Comparison of ENCODE assay signal across 18 cellular contexts in the genomic region with DNA sequence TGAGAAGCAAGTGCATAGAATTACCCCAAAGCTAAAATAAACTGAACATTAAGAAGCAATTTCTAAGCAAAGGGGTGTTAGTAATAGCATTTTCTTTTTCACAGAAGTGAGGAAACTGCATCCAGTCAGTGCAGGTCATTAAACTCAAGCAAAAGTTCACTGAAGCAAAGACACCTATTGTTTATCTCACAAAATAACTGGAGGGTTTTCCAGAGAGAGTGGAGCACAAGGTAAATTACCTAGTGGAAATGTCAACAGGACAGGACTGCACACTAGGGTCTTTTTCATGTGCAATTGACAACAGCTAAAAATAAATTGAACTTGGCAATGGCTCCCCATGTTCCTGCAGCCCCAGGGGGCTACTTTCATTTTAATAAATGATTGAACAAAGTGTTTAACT.
DNase-seq lines count a peak whose midpoint lies in the region; ATAC-seq and TF ChIP-seq lines count a peak whose summit lies in the region.
"Had no signal": no experiment of that assay in that cellular context is flagged by ENCODE, and none has a peak within 500 bp of the region (broad histone marks: within the 10 kb centered on the region; RNA-seq: fewer than 3 reads in every experiment).

No MANE protein-coding gene starts in this region.

- TF ChIP-seq CTCF in upper lobe of left lung (IDR thresholded peaks at IDR 0.05), result no peak

- H3K27ac ChIP-seq in mesendoderm (ENCODE audit: low read depth, low read length) (no peak overlapping the region), upper lobe of left lung (no peak overlapping the region)
- H3K27ac ChIP-seq: A549, Peyer's patch, SJCRH30 had no signal

- H3K4me1 ChIP-seq in mesendoderm (ENCODE audit: control insufficient read depth, low read depth, low read length), result peaks cover 5% of the 10 kb centered on the region
- no peaks in the 10 kb centered on the region for H3K4me1 ChIP-seq in upper lobe of left lung
- H3K4me1 ChIP-seq: A549, Peyer's patch, SJCRH30 had no signal

- H2BK15ac ChIP-seq in mesendoderm (replicated peaks; ENCODE audit: low read depth), result peak overlapping the region; percentile 98

- no peak for ATAC-seq in upper lobe of left lung (ENCODE audit: low FRiP score in 2 of 2)
- ATAC-seq in HG03175 (IDR thresholded peaks at IDR 0.05; ENCODE audit: unreplicated experiment), result no peak
- no peak for ATAC-seq in Right ventricle myocardium inferior
- ATAC-seq: A549, T-cell had no signal

- no peak overlapping the region for H4K5ac ChIP-seq in mesendoderm (ENCODE audit: low read length)

- H3K27me3 ChIP-seq in mesendoderm (ENCODE audit: insufficient read depth, low read length, poor library complexity), result no peaks in the 10 kb centered on the region
- no peaks in the 10 kb centered on the region for H3K27me3 ChIP-seq in upper lobe of left lung
- H3K27me3 ChIP-seq: MG63, Peyer's patch, SJCRH30 had no signal

- intact Hi-C loops in Right ventricle myocardium inferior (cut with DNase I), result no loop called here

- H2BK5ac ChIP-seq in mesendoderm (ENCODE audit: low read length), result no peak overlapping the region

- H3K18ac ChIP-seq in mesendoderm (ENCODE audit: low read length), result peak overlapping the region; percentile 84

- no peak for TF ChIP-seq POLR2A in upper lobe of left lung (IDR thresholded peaks at IDR 0.05)

- H3K79me1 ChIP-seq in mesendoderm (ENCODE audit: low read length), result no peaks in the 10 kb centered on the region

- H4K8ac ChIP-seq in mesendoderm (ENCODE audit: low read depth, low read length), result no peak overlapping the region

- H3K4ac ChIP-seq in mesendoderm (ENCODE audit: low read depth, low read length), result peak overlapping the region; percentile 36

- no peak overlapping the region for H3K56ac ChIP-seq in mesendoderm (ENCODE audit: low read length)

- no peaks in the 10 kb centered on the region for H3K79me2 ChIP-seq in mesendoderm (ENCODE audit: control insufficient read depth, insufficient read depth, low read length)

- no peak overlapping the region for H3K4me3 ChIP-seq in mesendoderm (ENCODE audit: low read length)
- H3K4me3 ChIP-seq in upper lobe of left lung, result no peak overlapping the region
- H3K4me3 ChIP-seq: A549, MG63, Peyer's patch, SJCRH30 had no signal

- DNase-seq in COR-L47 (lab: John Stamatoyannopoulos, UW), result peak; percentile 30
- DNase-seq in NCI-H1105 (lab: John Stamatoyannopoulos, UW), result peak; percentile 30
- DNase-seq in NCI-H345 (lab: John Stamatoyannopoulos, UW), result peak; percentile 77
- DNase-seq in mesendoderm, result no peak
- DNase-seq in upper lobe of left lung, result no peak
- DNase-seq in Right ventricle myocardium inferior (ENCODE audit: missing footprints), result no peak
- DNase-seq: DMS53, H7, MG63, NCI-H187 treated with DMSO at 0.1 percent for 48 hours, NCI-H2171, NCI-H446, NCI-H526 treated with DMSO at 0.1 percent for 48 hours, Peyer's patch, SJCRH30, T-cell had no signal

- no peak overlapping the region for H2AK5ac ChIP-seq in mesendoderm (ENCODE audit: low read length)

- H3K4me2 ChIP-seq in mesendoderm (ENCODE audit: low read length), result no peak overlapping the region
- H3K4me2 ChIP-seq: A549 had no signal

- peak overlapping the region; percentile 88 for H2BK120ac ChIP-seq in mesendoderm (ENCODE audit: low read depth, low read length)

- H3K9me3 ChIP-seq in upper lobe of left lung, result no peaks in the 10 kb centered on the region
- H3K9me3 ChIP-seq: A549, MG63, SJCRH30 had no signal

- H3K36me3 ChIP-seq in mesendoderm (ENCODE audit: control insufficient read depth, insufficient read depth, low read length) (no peaks in the 10 kb centered on the region), upper lobe of left lung (no peaks in the 10 kb centered on the region)
- H3K36me3 ChIP-seq: MG63, Peyer's patch, SJCRH30 had no signal

- no peak overlapping the region for H3K9ac ChIP-seq in mesendoderm (ENCODE audit: low read length)

- no peak overlapping the region for H3K23ac ChIP-seq in mesendoderm (ENCODE audit: low read length)

- TF ChIP-seq EP300 in upper lobe of left lung (IDR thresholded peaks at IDR 0.05), result no peak

Comparison
In these comparisons a context has a peak if more than half of its experiments do, and no peak if none do; other contexts are left out.
1. DNase-seq: peak in COR-L47 (single experiment), NCI-H1105 (single experiment) and NCI-H345 (single experiment); none in mesendoderm (single experiment), upper lobe of left lung (0 of 2) and Right ventricle myocardium inferior (single experiment).